9 cellular contexts compared by ENCODE assay signal in the genomic region with DNA sequence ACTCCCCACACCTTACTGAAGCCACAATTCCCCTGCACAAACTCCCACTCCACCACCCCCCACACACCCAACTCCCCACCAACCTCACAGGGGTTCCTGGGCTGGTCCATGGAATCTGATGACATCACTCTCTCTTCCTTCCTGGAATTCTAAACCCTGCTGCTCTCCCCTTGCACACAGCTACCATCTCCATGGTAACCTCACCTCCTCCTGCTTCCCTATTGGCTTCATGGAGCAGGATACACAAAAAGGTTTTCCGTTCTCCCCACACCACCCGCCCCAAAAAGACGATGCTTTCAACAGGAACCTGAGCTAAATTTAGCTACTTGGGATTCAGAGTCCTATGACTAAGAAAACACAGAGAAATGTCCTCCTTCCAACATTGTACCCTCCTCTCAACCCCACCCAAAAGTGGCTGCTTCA.
DNase-seq lines count a peak whose midpoint lies in the region; ATAC-seq and TF ChIP-seq lines count a peak whose summit lies in the region.
"Had no signal": no experiment of that assay in that cellular context is flagged by ENCODE, and none has a peak within 500 bp of the region (broad histone marks: within the 10 kb centered on the region; RNA-seq: fewer than 3 reads in every experiment).

No MANE protein-coding gene starts in this region.

- H3K4me1 Mint-ChIP-seq in natural killer cell treated with Interleukin-12 subunit alpha and Interleukin-12 subunit beta and Interleukin-15 and Interleukin-18, amount 100 ng/mL, for 72 hours (ENCODE audit: low read depth in 2 of 2) = no peaks in the 10 kb centered on the region
- no peaks in the 10 kb centered on the region for H3K4me1 Mint-ChIP-seq in activated CD8-positive, alpha-beta T cell treated with anti-CD3 and anti-CD28 coated beads, Interleukin-2, amount 10 ng/mL, durations not matched to agents 7 days and 5 days (ENCODE audit: low read depth)
- H3K4me1 Mint-ChIP-seq: activated naive CD8-positive, alpha-beta T cell treated with anti-CD3 and anti-CD28 coated beads, Interleukin-2, amount 10 ng/mL, durations not matched to agents 7 days and 5 days had no signal

- no peak overlapping the region for H2BK15ac ChIP-seq in neuronal stem cell (ENCODE audit: low read length)

- no peak for TF ChIP-seq POLR2A in prostate gland (IDR thresholded peaks at IDR 0.05)

- intact Hi-C loops in prostate gland (cut with DNase I) = no loop called here

- no peak overlapping the region for H4K8ac ChIP-seq in neuronal stem cell (ENCODE audit: low read depth, low read length)

- H3K27me3 ChIP-seq in NT2/D1 (ENCODE audit: insufficient read depth, insufficient read length) = no peaks in the 10 kb centered on the region
- H3K27me3 ChIP-seq in neuronal stem cell (ENCODE audit: control insufficient read depth in 3 of 3, insufficient read depth in 3 of 3, low read depth in 1 of 3, low read length in 3 of 3) = no peaks in the 10 kb centered on the region
- no peaks in the 10 kb centered on the region for H3K27me3 ChIP-seq in prostate gland (replicated peaks; ENCODE audit: insufficient read depth)

- H2AFZ ChIP-seq in neuronal stem cell (ENCODE audit: low read length) = peak overlapping the region; percentile 12

- no peak overlapping the region for H3K18ac ChIP-seq in neuronal stem cell (ENCODE audit: low read length)

- no peak for ATAC-seq in natural killer cell treated with Interleukin-12 subunit alpha and Interleukin-12 subunit beta and Interleukin-15 and Interleukin-18, amount 100 ng/mL, for 72 hours
- no peak for ATAC-seq in activated CD8-positive, alpha-beta T cell treated with anti-CD3 and anti-CD28 coated beads, Interleukin-2, amount 10 ng/mL, durations not matched to agents 7 days and 5 days

- H3K36me3 ChIP-seq in NT2/D1 (ENCODE audit: insufficient read depth, insufficient read length, low read length) (no peaks in the 10 kb centered on the region), neuronal stem cell (replicated peaks in 1 of 2; ENCODE audit: control insufficient read depth in 2 of 2, insufficient read depth in 2 of 2, low read length in 2 of 2) (no peaks in the 10 kb centered on the region), prostate gland (no peaks in the 10 kb centered on the region)

- peak overlapping the region; percentile 66 for H2BK5ac ChIP-seq in neuronal stem cell (ENCODE audit: low read length)

- H3K9me3 ChIP-seq in NT2/D1 (ENCODE audit: insufficient read depth, low read length) (no peaks in the 10 kb centered on the region), neuronal stem cell (replicated peaks in 1 of 2; ENCODE audit: control insufficient read depth in 2 of 2, insufficient read depth in 1 of 2, low read depth in 1 of 2, low read length in 2 of 2) (no peaks in the 10 kb centered on the region), prostate gland (no peaks in the 10 kb centered on the region)

- H3K4ac ChIP-seq in neuronal stem cell (ENCODE audit: low read length) = no peak overlapping the region

- CTCF ChIA-PET in activated CD8-positive, alpha-beta T cell treated with anti-CD3 and anti-CD28 coated beads, Interleukin-2, amount 10 ng/mL, durations not matched to agents 7 days and 5 days (lab: Charles Lee) = interaction anchor here (1.5 kb wide), 1 partner anchor 104 kb away, joined by 4 read pairs; no protein-coding TSS in a partner anchor

- H3K9me3 Mint-ChIP-seq in natural killer cell treated with Interleukin-12 subunit alpha and Interleukin-12 subunit beta and Interleukin-15 and Interleukin-18, amount 100 ng/mL, for 72 hours = no peaks in the 10 kb centered on the region
- no peaks in the 10 kb centered on the region for H3K9me3 Mint-ChIP-seq in activated CD8-positive, alpha-beta T cell treated with anti-CD3 and anti-CD28 coated beads, Interleukin-2, amount 10 ng/mL, durations not matched to agents 7 days and 5 days (ENCODE audit: insufficient read depth)
- H3K9me3 Mint-ChIP-seq: activated naive CD8-positive, alpha-beta T cell treated with anti-CD3 and anti-CD28 coated beads, Interleukin-2, amount 10 ng/mL, durations not matched to agents 7 days and 5 days had no signal

- no peak overlapping the region for H2BK12ac ChIP-seq in neuronal stem cell (ENCODE audit: low read length)

- no peak overlapping the region for H2AK5ac ChIP-seq in neuronal stem cell (ENCODE audit: low read depth, low read length)

- H4K91ac ChIP-seq in neuronal stem cell (ENCODE audit: low read depth, low read length, poor library complexity) = no peak overlapping the region

- H3K36me3 Mint-ChIP-seq in natural killer cell treated with Interleukin-12 subunit alpha and Interleukin-12 subunit beta and Interleukin-15 and Interleukin-18, amount 100 ng/mL, for 72 hours = no peaks in the 10 kb centered on the region
- no peaks in the 10 kb centered on the region for H3K36me3 Mint-ChIP-seq in activated CD8-positive, alpha-beta T cell treated with anti-CD3 and anti-CD28 coated beads, Interleukin-2, amount 10 ng/mL, durations not matched to agents 7 days and 5 days (ENCODE audit: low read depth)
- H3K36me3 Mint-ChIP-seq: activated naive CD8-positive, alpha-beta T cell treated with anti-CD3 and anti-CD28 coated beads, Interleukin-2, amount 10 ng/mL, durations not matched to agents 7 days and 5 days had no signal

- H3K9ac ChIP-seq in NT2/D1 (ENCODE audit: insufficient read length, low read depth) = no peak overlapping the region
- H3K9ac ChIP-seq in neuronal stem cell (ENCODE audit: low read depth, low read length, poor library complexity) = no peak overlapping the region

- no peak overlapping the region for H3K23ac ChIP-seq in neuronal stem cell (ENCODE audit: low read depth, low read length, poor library complexity)

- POLR2A ChIA-PET in activated CD8-positive, alpha-beta T cell treated with anti-CD3 and anti-CD28 coated beads, Interleukin-2, amount 10 ng/mL, durations not matched to agents 7 days and 5 days (lab: Charles Lee) = no interaction called here

- no peak overlapping the region for H2BK120ac ChIP-seq in neuronal stem cell (ENCODE audit: low read depth, low read length)

- no CpG with 5 or more reads among the region's 3 CpGs for WGBS in neuronal stem cell (ENCODE audit: extremely low coverage in 2 of 2, insufficient read length in 2 of 2, insufficient replicate concordance in 1 of 2), 2 donors
- WGBS in prostate gland = 18% methylated on average over 3 of the region's 3 CpGs

- DNase-seq in DMS153 treated with DMSO at 0.1 percent for 48 hours (lab: John Stamatoyannopoulos, UW; ENCODE audit: unreplicated experiment) = peak; percentile 49
- peak; percentile 85 for DNase-seq in NT2/D1 (ENCODE audit: low read depth, low spot score)
- peak; percentile 84 to 89 for DNase-seq in foreskin fibroblast
- DNase-seq in neuronal stem cell (ENCODE audit: low spot score) = peak; percentile 79
- DNase-seq in prostate gland (ENCODE audit: low spot score) = no peak
- no peak for DNase-seq in natural killer cell treated with Interleukin-12 subunit alpha and Interleukin-12 subunit beta and Interleukin-15 and Interleukin-18, amount 100 ng/mL, for 72 hours (ENCODE audit: low spot score)
- no peak for DNase-seq in GOT3 (lab: John Stamatoyannopoulos, UW)
- no peak for DNase-seq in activated CD8-positive, alpha-beta T cell treated with anti-CD3 and anti-CD28 coated beads, Interleukin-2, amount 10 ng/mL, durations not matched to agents 7 days and 5 days
- DNase-seq: activated naive CD8-positive, alpha-beta T cell treated with anti-CD3 and anti-CD28 coated beads, Interleukin-2, amount 10 ng/mL, durations not matched to agents 7 days and 5 days had no signal

- H3K4me3 Mint-ChIP-seq in natural killer cell treated with Interleukin-12 subunit alpha and Interleukin-12 subunit beta and Interleukin-15 and Interleukin-18, amount 100 ng/mL, for 72 hours = no peak overlapping the region
- H3K4me3 Mint-ChIP-seq in activated CD8-positive, alpha-beta T cell treated with anti-CD3 and anti-CD28 coated beads, Interleukin-2, amount 10 ng/mL, durations not matched to agents 7 days and 5 days = no peak overlapping the region
- H3K4me3 Mint-ChIP-seq: activated naive CD8-positive, alpha-beta T cell treated with anti-CD3 and anti-CD28 coated beads, Interleukin-2, amount 10 ng/mL, durations not matched to agents 7 days and 5 days had no signal

- TF ChIP-seq CTCF in foreskin fibroblast (IDR thresholded peaks at IDR 0.05; ENCODE audit: low read depth, low read length) (no peak), prostate gland (IDR thresholded peaks at IDR 0.05) (no peak)

- H3K79me1 ChIP-seq in neuronal stem cell (ENCODE audit: low read depth, low read length) = peaks cover 2% of the 10 kb centered on the region

- no peak overlapping the region for H3K27ac Mint-ChIP-seq in natural killer cell treated with Interleukin-12 subunit alpha and Interleukin-12 subunit beta and Interleukin-15 and Interleukin-18, amount 100 ng/mL, for 72 hours
- H3K27ac Mint-ChIP-seq in activated CD8-positive, alpha-beta T cell treated with anti-CD3 and anti-CD28 coated beads, Interleukin-2, amount 10 ng/mL, durations not matched to agents 7 days and 5 days = no peak overlapping the region
- H3K27ac Mint-ChIP-seq: activated naive CD8-positive, alpha-beta T cell treated with anti-CD3 and anti-CD28 coated beads, Interleukin-2, amount 10 ng/mL, durations not matched to agents 7 days and 5 days had no signal

- H3K4me1 ChIP-seq in NT2/D1 (ENCODE audit: insufficient read depth, insufficient read length) = no peaks in the 10 kb centered on the region
- H3K4me1 ChIP-seq in neuronal stem cell (ENCODE audit: control insufficient read depth in 2 of 2, insufficient read depth in 1 of 2, low read depth in 1 of 2, low read length in 2 of 2) = peaks cover 11 to 27% of the 10 kb centered on the region in 2 donors
- H3K4me1 ChIP-seq in prostate gland (replicated peaks) = peaks cover 2% of the 10 kb centered on the region

- H3K27me3 Mint-ChIP-seq in natural killer cell treated with Interleukin-12 subunit alpha and Interleukin-12 subunit beta and Interleukin-15 and Interleukin-18, amount 100 ng/mL, for 72 hours = peaks cover 19 to 27% of the 10 kb centered on the region in 2 donors
- peaks cover 12% of the 10 kb centered on the region for H3K27me3 Mint-ChIP-seq in activated CD8-positive, alpha-beta T cell treated with anti-CD3 and anti-CD28 coated beads, Interleukin-2, amount 10 ng/mL, durations not matched to agents 7 days and 5 days (ENCODE audit: low read depth)

- H3K4me3 ChIP-seq in NT2/D1 (ENCODE audit: insufficient read length, low read depth) = no peak overlapping the region
- H3K4me3 ChIP-seq in foreskin fibroblast (ENCODE audit: low read depth in 1 of 2, low read length in 2 of 2) = no peak overlapping the region
- H3K4me3 ChIP-seq in neuronal stem cell (ENCODE audit: low read length in 2 of 2) = peak overlapping the region in 1 of 2 donors; percentile 26
- no peak overlapping the region for H3K4me3 ChIP-seq in prostate gland

- H3K14ac ChIP-seq in neuronal stem cell (ENCODE audit: low read length) = no peak overlapping the region

- H3K4me2 ChIP-seq in neuronal stem cell (ENCODE audit: insufficient read depth, low read length, poor library complexity, severe bottlenecking) = peak overlapping the region; percentile 53

- H3K27ac ChIP-seq in neuronal stem cell (replicated peaks; ENCODE audit: low read length) (peak overlapping the region; percentile 96), prostate gland (peak overlapping the region in 1 of 2 donors; percentile 17)

Comparison
In these comparisons a context has a peak if more than half of its experiments do, and no peak if none do; other contexts are left out.
1. DNase-seq: peak in DMS153 treated with DMSO at 0.1 percent for 48 hours (single experiment), NT2/D1 (single experiment), foreskin fibroblast (2 of 2) and neuronal stem cell (single experiment); none in prostate gland (single experiment), natural killer cell treated with Interleukin-12 subunit alpha and Interleukin-12 subunit beta and Interleukin-15 and Interleukin-18, amount 100 ng/mL, for 72 hours (single experiment), GOT3 (single experiment) and activated CD8-positive, alpha-beta T cell treated with anti-CD3 and anti-CD28 coated beads, Interleukin-2, amount 10 ng/mL, durations not matched to agents 7 days and 5 days (single experiment).